20 cellular contexts compared by ENCODE assay signal in genomic region chr2:230330206-230330605, GRCh38. TPM values are rescaled to one million over a fixed set of nuclear protein-coding genes. Genes with fewer than 3 reads are reported as not detected.
DNase-seq lines count a peak whose midpoint lies in the region; ATAC-seq and TF ChIP-seq lines count a peak whose summit lies in the region.
"Had no signal": no experiment of that assay in that cellular context is flagged by ENCODE, and none has a peak within 500 bp of the region (broad histone marks: within the 10 kb centered on the region; RNA-seq: fewer than 3 reads in every experiment).

No MANE protein-coding gene starts in this region.

- H3K4me1 Mint-ChIP-seq in activated CD4-positive, alpha-beta T cell treated with anti-CD3 and anti-CD28 coated beads, Interleukin-2, amount 10 ng/mL, durations not matched to agents 24 days and 14 days = peaks cover 81% of the 10 kb centered on the region
- H3K4me1 Mint-ChIP-seq in activated naive CD8-positive, alpha-beta T cell treated with anti-CD3 and anti-CD28 coated beads, Interleukin-2, amount 50 U/mL, for 24 hours = peaks cover 81% of the 10 kb centered on the region
- peaks cover 54% of the 10 kb centered on the region for H3K4me1 Mint-ChIP-seq in osteocyte (ENCODE audit: unreplicated experiment)

- peak overlapping the region; percentile 87 for H3K4me3 ChIP-seq in Loucy (ENCODE audit: low read length, poor library complexity, severe bottlenecking)
- H3K4me3 ChIP-seq: dorsolateral prefrontal cortex, skin epidermis had no signal

- H3F3A ChIP-seq in Loucy (ENCODE audit: low read depth) = no peaks in the 10 kb centered on the region

- peak overlapping the region; percentile 95 for H3K4me2 ChIP-seq in Loucy (ENCODE audit: low read depth, low read length, poor library complexity, severe bottlenecking)

- no peaks in the 10 kb centered on the region for H3K9me2 ChIP-seq in Loucy (replicated peaks; ENCODE audit: low read depth, low read length)

- peak overlapping the region; percentile 92 for H3K4me3 Mint-ChIP-seq in activated CD4-positive, alpha-beta T cell treated with anti-CD3 and anti-CD28 coated beads, Interleukin-2, amount 10 ng/mL, durations not matched to agents 24 days and 14 days
- H3K4me3 Mint-ChIP-seq in activated naive CD8-positive, alpha-beta T cell treated with anti-CD3 and anti-CD28 coated beads, Interleukin-2, amount 50 U/mL, for 24 hours = peak overlapping the region; percentile 94
- no peak overlapping the region for H3K4me3 Mint-ChIP-seq in osteocyte (ENCODE audit: unreplicated experiment)

- peaks cover 11% of the 10 kb centered on the region for H3K9me3 Mint-ChIP-seq in activated CD4-positive, alpha-beta T cell treated with anti-CD3 and anti-CD28 coated beads, Interleukin-2, amount 10 ng/mL, durations not matched to agents 24 days and 14 days
- peaks cover 4% of the 10 kb centered on the region for H3K9me3 Mint-ChIP-seq in activated naive CD8-positive, alpha-beta T cell treated with anti-CD3 and anti-CD28 coated beads, Interleukin-2, amount 50 U/mL, for 24 hours
- H3K9me3 Mint-ChIP-seq in osteocyte (ENCODE audit: unreplicated experiment) = no peaks in the 10 kb centered on the region

- H3K79me2 ChIP-seq in Loucy (ENCODE audit: insufficient read depth, low read length) = peaks cover 49% of the 10 kb centered on the region

- H3K36me3 Mint-ChIP-seq in activated CD4-positive, alpha-beta T cell treated with anti-CD3 and anti-CD28 coated beads, Interleukin-2, amount 10 ng/mL, durations not matched to agents 24 days and 14 days (ENCODE audit: low read depth) = peaks cover 58% of the 10 kb centered on the region
- H3K36me3 Mint-ChIP-seq in activated naive CD8-positive, alpha-beta T cell treated with anti-CD3 and anti-CD28 coated beads, Interleukin-2, amount 50 U/mL, for 24 hours (ENCODE audit: low read depth) = peaks cover 38% of the 10 kb centered on the region
- peaks cover 44% of the 10 kb centered on the region for H3K36me3 Mint-ChIP-seq in osteocyte (ENCODE audit: unreplicated experiment)

- ATAC-seq in activated naive CD8-positive, alpha-beta T cell treated with anti-CD3 and anti-CD28 coated beads, Interleukin-2, amount 50 U/mL, for 24 hours = no peak
- no peak for ATAC-seq in HG03196 (IDR thresholded peaks at IDR 0.05; ENCODE audit: unreplicated experiment)
- ATAC-seq: esophagus mucosa, HCT116 had no signal

- no peak overlapping the region for H2AFZ ChIP-seq in Loucy (ENCODE audit: low read length)

- peak overlapping the region; percentile 19 for H3K9ac ChIP-seq in Loucy (ENCODE audit: low read depth, low read length, poor library complexity, severe bottlenecking)

- intact Hi-C loops in activated CD4-positive, alpha-beta T cell treated with anti-CD3 and anti-CD28 coated beads, Interleukin-2, amount 10 ng/mL, durations not matched to agents 24 days and 14 days (cut with micrococcal nuclease) = no loop called here

- H3K9me3 ChIP-seq in Loucy (ENCODE audit: insufficient read depth, low read depth, low read length) = no peaks in the 10 kb centered on the region

- H3K4me1 ChIP-seq in Loucy (ENCODE audit: insufficient read depth, low read length, poor library complexity, severe bottlenecking) = peaks cover 60% of the 10 kb centered on the region

- TF ChIP-seq CTCF in Loucy (conservative IDR thresholded peaks at IDR 0.05; ENCODE audit: low read length) (no peak), osteocyte (IDR thresholded peaks at IDR 0.05) (no peak)

- peak; percentile 59 for DNase-seq in activated CD4-positive, alpha-beta T cell treated with anti-CD3 and anti-CD28 coated beads, Interleukin-2, amount 10 ng/mL, durations not matched to agents 24 days and 14 days
- no peak for DNase-seq in activated CD4-positive, alpha-beta T cell treated with anti-CD3 and anti-CD28 coated beads for 1 hour
- no peak for DNase-seq in activated naive CD8-positive, alpha-beta T cell treated with anti-CD3 and anti-CD28 coated beads, Interleukin-2, amount 50 U/mL, for 24 hours
- DNase-seq in osteocyte (ENCODE audit: extremely low spot score, unreplicated experiment) = no peak
- DNase-seq in NCI-H1417 (lab: John Stamatoyannopoulos, UW) = no peak
- no peak for DNase-seq in DMS153 treated with DMSO at 0.1 percent for 48 hours (lab: John Stamatoyannopoulos, UW; ENCODE audit: unreplicated experiment)
- DNase-seq: activated CD4-positive, CD25-positive, alpha-beta regulatory T cell treated with anti-CD3 and anti-CD28 coated beads, Interleukin-2, amount 50 U/mL, for 72 hours; activated effector memory CD4-positive, alpha-beta T cell treated with Interleukin-2 at 50 U/mL for 16 hours; Calu3; dorsolateral prefrontal cortex; glutamatergic neuron; mammary epithelial cell; occipital lobe; stimulated activated naive CD4-positive, alpha-beta T cell treated with Interleukin-2 at 50 U/mL for 16 hours had no signal

- H3K27ac Mint-ChIP-seq in activated CD4-positive, alpha-beta T cell treated with anti-CD3 and anti-CD28 coated beads, Interleukin-2, amount 10 ng/mL, durations not matched to agents 24 days and 14 days = peak overlapping the region; percentile 49
- peak overlapping the region; percentile 69 for H3K27ac Mint-ChIP-seq in activated naive CD8-positive, alpha-beta T cell treated with anti-CD3 and anti-CD28 coated beads, Interleukin-2, amount 50 U/mL, for 24 hours
- H3K27ac Mint-ChIP-seq in osteocyte (ENCODE audit: unreplicated experiment) = peak overlapping the region; percentile 58

- no peaks in the 10 kb centered on the region for H3K27me3 ChIP-seq in Loucy (ENCODE audit: insufficient read depth, low read length, poor library complexity, severe bottlenecking)
- H3K27me3 ChIP-seq: brain microvascular endothelial cell, dorsolateral prefrontal cortex had no signal

- H3K27me3 Mint-ChIP-seq in activated CD4-positive, alpha-beta T cell treated with anti-CD3 and anti-CD28 coated beads, Interleukin-2, amount 10 ng/mL, durations not matched to agents 24 days and 14 days = no peaks in the 10 kb centered on the region
- H3K27me3 Mint-ChIP-seq in activated naive CD8-positive, alpha-beta T cell treated with anti-CD3 and anti-CD28 coated beads, Interleukin-2, amount 50 U/mL, for 24 hours = no peaks in the 10 kb centered on the region
- no peaks in the 10 kb centered on the region for H3K27me3 Mint-ChIP-seq in osteocyte (ENCODE audit: unreplicated experiment)

- no peaks in the 10 kb centered on the region for H3K36me3 ChIP-seq in Loucy (ENCODE audit: insufficient read depth, low read length)

- H4K20me1 ChIP-seq in Loucy (ENCODE audit: insufficient read depth, low read length, poor library complexity, severe bottlenecking) = peaks cover 3% of the 10 kb centered on the region

RNA-seq across cellular contexts. Expression of gene SP140L, which starts 3.2 kb away (rescaled TPM):
- 48.9 and 49.1 TPM in 2 replicates for total RNA-seq in activated CD4-positive, alpha-beta T cell treated with anti-CD3 and anti-CD28 coated beads, Interleukin-2, amount 10 ng/mL, durations not matched to agents 24 days and 14 days
- total RNA-seq in osteocyte = 24.2 and 25.9 TPM in 2 replicates
